ENCODE assay signal across 8 cellular contexts in the genomic region with DNA sequence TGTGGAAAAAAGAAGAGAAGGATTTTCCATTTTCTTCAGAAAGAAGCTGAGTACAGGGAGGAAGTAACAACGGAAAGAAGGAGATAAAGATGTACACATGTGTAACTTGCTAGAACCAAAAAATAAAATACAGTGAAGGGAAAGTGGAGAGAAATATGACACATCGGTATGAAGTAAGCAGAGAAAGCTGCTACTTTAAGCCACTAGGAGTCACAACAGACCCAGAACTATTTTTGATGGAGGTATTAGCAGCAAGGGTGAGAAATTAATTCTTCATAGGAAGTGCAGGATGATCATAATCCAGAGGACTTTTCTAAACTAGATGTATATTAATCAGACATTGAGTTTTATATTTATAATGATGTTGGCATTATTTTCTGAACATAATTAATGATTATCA.
A peak's percentile ranks its signal among the peaks of the same experiment; 100 is the strongest.
DNase-seq lines count a peak whose midpoint lies in the region; ATAC-seq and TF ChIP-seq lines count a peak whose summit lies in the region.

No MANE protein-coding gene starts in this region.

- ATAC-seq in GM19324 (IDR thresholded peaks at IDR 0.05; ENCODE audit: low FRiP score, unreplicated experiment): peak; percentile 82
- ATAC-seq in HG03354 (IDR thresholded peaks at IDR 0.05; ENCODE audit: poor library complexity, severe bottlenecking, unreplicated experiment): peak; percentile 95
- no peak for ATAC-seq in omental fat pad (ENCODE audit: low FRiP score)

- DNase-seq in DMS153 treated with DMSO at 0.1 percent for 48 hours (lab: John Stamatoyannopoulos, UW; ENCODE audit: unreplicated experiment) (peak; percentile 2), SIG-M5 (lab: John Stamatoyannopoulos, UW) (peak; percentile 24), glomerular endothelial cell (ENCODE audit: extremely low read depth, low read depth, low spot score) (peak; percentile 37), KG1 (lab: John Stamatoyannopoulos, UW) (no peak), omental fat pad (ENCODE audit: low spot score) (no peak)
- DNase-seq in activated CD8-positive, alpha-beta memory T cell treated with anti-CD3 and anti-CD28 coated beads, Interleukin-2, amount 50 U/mL, for 48 hours: no peak

- TF ChIP-seq CTCF in omental fat pad (IDR thresholded peaks at IDR 0.05): no peak

Comparison
In these comparisons a context has a peak if more than half of its experiments do, and no peak if none do; other contexts are left out.
1. DNase-seq: peak in DMS153 treated with DMSO at 0.1 percent for 48 hours (single experiment), SIG-M5 (single experiment) and glomerular endothelial cell (single experiment); none in KG1 (single experiment), omental fat pad (single experiment) and activated CD8-positive, alpha-beta memory T cell treated with anti-CD3 and anti-CD28 coated beads, Interleukin-2, amount 50 U/mL, for 48 hours (single experiment).